In the genomic region with DNA sequence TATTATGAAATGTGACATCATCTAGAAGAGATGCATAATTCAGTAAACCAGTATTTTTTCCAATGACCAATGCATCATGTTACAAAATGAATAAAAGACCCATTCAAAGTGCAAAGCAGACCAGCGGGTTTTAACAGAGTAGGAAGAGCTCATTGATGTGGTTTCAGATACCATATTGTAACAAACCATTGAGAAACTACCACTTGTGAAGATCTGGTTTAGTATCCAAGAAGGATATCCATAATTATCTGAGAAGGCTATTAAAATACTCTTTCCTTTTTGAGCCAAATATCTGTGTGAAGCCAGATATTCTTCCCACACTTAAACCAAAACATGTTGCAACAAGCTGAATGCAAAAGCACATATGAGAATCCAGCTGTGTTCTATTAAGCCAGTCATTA, we compare ENCODE assay signal across 18 cellular contexts. TPM values are rescaled to one million over a fixed set of nuclear protein-coding genes. Genes with fewer than 3 reads are reported as not detected.
DNase-seq lines count a peak whose midpoint lies in the region; ATAC-seq and TF ChIP-seq lines count a peak whose summit lies in the region.
"Had no signal": no experiment of that assay in that cellular context is flagged by ENCODE, and none has a peak within 500 bp of the region (broad histone marks: within the 10 kb centered on the region; RNA-seq: fewer than 3 reads in every experiment).

No MANE protein-coding gene starts in this region.

- no peak for TF ChIP-seq POLR2A in gastroesophageal sphincter (IDR thresholded peaks at IDR 0.05)

- H3K27me3 ChIP-seq in gastroesophageal sphincter: peaks cover 74% of the 10 kb centered on the region
- H3K27me3 ChIP-seq: adrenal gland had no signal

- no peaks in the 10 kb centered on the region for H3K9me3 ChIP-seq in gastroesophageal sphincter
- H3K9me3 ChIP-seq: adrenal gland had no signal

- H3K27ac ChIP-seq in gastroesophageal sphincter: peak overlapping the region in 1 of 4 donors; percentile 9
- H3K27ac ChIP-seq: adrenal gland had no signal

- no peaks in the 10 kb centered on the region for H3K9me3 Mint-ChIP-seq in natural killer cell
- H3K9me3 Mint-ChIP-seq: activated CD4-positive, alpha-beta memory T cell treated with anti-CD3 and anti-CD28 coated beads, Interleukin-2, amount 10 ng/mL, durations not matched to agents 7 days and 5 days; activated T-helper 1 cell treated with anti-CD3 and anti-CD28 coated beads, Interleukin-12 subunit alpha, Interleukin-12 subunit beta, Interleukin-2, Interleukin-4 antibody, amounts not matched to agents 30 ng/mL and 10 ng/mL and 1 ng/mL, durations not matched to agents 14 hours and 24 hours and 36 hours; GM23338; naive B cell; stimulated activated naive CD8-positive, alpha-beta T cell treated with anti-CD3 and anti-CD28 coated beads, Interleukin-15, amount 100 ng/mL, for 72 hours had no signal

- ATAC-seq in natural killer cell (no peak), gastroesophageal sphincter (no peak)
- ATAC-seq: left ventricle myocardium superior; stimulated activated naive CD8-positive, alpha-beta T cell treated with anti-CD3 and anti-CD28 coated beads, Interleukin-15, amount 100 ng/mL, for 72 hours had no signal

- H3K4me1 ChIP-seq in gastroesophageal sphincter: peaks cover 0 to 11% (median 0%) of the 10 kb centered on the region in 3 donors

- H3K36me3 ChIP-seq in gastroesophageal sphincter: no peaks in the 10 kb centered on the region
- H3K36me3 ChIP-seq: adrenal gland had no signal

- DNase-seq in DMS153 (lab: John Stamatoyannopoulos, UW): peak; percentile 15
- DNase-seq in DMS153 treated with DMSO at 0.1 percent for 48 hours (lab: John Stamatoyannopoulos, UW; ENCODE audit: unreplicated experiment): no peak
- peak; percentile 79 for DNase-seq in NCI-H1105 treated with DMSO at 0.1 percent for 48 hours (lab: John Stamatoyannopoulos, UW)
- peak; percentile 40 for DNase-seq in dedifferentiated amniotic fluid mesenchymal stem cell (ENCODE audit: extremely low spot score)
- peak; percentile 71 for DNase-seq in pons (ENCODE audit: low spot score)
- DNase-seq in natural killer cell: no peak
- DNase-seq in activated CD4-positive, alpha-beta T cell treated with anti-CD3 and anti-CD28 coated beads for 1 hour: no peak
- DNase-seq: 8988T; activated CD4-positive, alpha-beta memory T cell treated with anti-CD3 and anti-CD28 coated beads, Interleukin-2, amount 10 ng/mL, durations not matched to agents 7 days and 5 days; adrenal gland; cerebellar nuclear complex; left ventricle myocardium superior; naive B cell; OCI-M1; stimulated activated naive CD8-positive, alpha-beta T cell treated with anti-CD3 and anti-CD28 coated beads, Interleukin-15, amount 100 ng/mL, for 72 hours had no signal

- intact Hi-C loops in natural killer cell (cut with micrococcal nuclease): no loop called here

- no peaks in the 10 kb centered on the region for H3K36me3 Mint-ChIP-seq in natural killer cell
- H3K36me3 Mint-ChIP-seq: naive B cell had no signal

- TF ChIP-seq EP300 in gastroesophageal sphincter (IDR thresholded peaks at IDR 0.05): no peak

- H3K4me3 Mint-ChIP-seq in natural killer cell: no peak overlapping the region
- H3K4me3 Mint-ChIP-seq: activated CD4-positive, alpha-beta memory T cell treated with anti-CD3 and anti-CD28 coated beads, Interleukin-2, amount 10 ng/mL, durations not matched to agents 7 days and 5 days; activated T-helper 1 cell treated with anti-CD3 and anti-CD28 coated beads, Interleukin-12 subunit alpha, Interleukin-12 subunit beta, Interleukin-2, Interleukin-4 antibody, amounts not matched to agents 30 ng/mL and 10 ng/mL and 1 ng/mL, durations not matched to agents 14 hours and 24 hours and 36 hours; GM23338; stimulated activated naive CD8-positive, alpha-beta T cell treated with anti-CD3 and anti-CD28 coated beads, Interleukin-15, amount 100 ng/mL, for 72 hours had no signal

- H3K4me1 Mint-ChIP-seq in natural killer cell: peaks cover 0 to 6% of the 10 kb centered on the region in 2 donors
- H3K4me1 Mint-ChIP-seq: activated CD4-positive, alpha-beta memory T cell treated with anti-CD3 and anti-CD28 coated beads, Interleukin-2, amount 10 ng/mL, durations not matched to agents 7 days and 5 days had no signal

- H3K27ac Mint-ChIP-seq in natural killer cell: no peak overlapping the region
- H3K27ac Mint-ChIP-seq: activated CD4-positive, alpha-beta memory T cell treated with anti-CD3 and anti-CD28 coated beads, Interleukin-2, amount 10 ng/mL, durations not matched to agents 7 days and 5 days; activated T-helper 1 cell treated with anti-CD3 and anti-CD28 coated beads, Interleukin-12 subunit alpha, Interleukin-12 subunit beta, Interleukin-2, Interleukin-4 antibody, amounts not matched to agents 30 ng/mL and 10 ng/mL and 1 ng/mL, durations not matched to agents 14 hours and 24 hours and 36 hours; GM23338; stimulated activated naive CD8-positive, alpha-beta T cell treated with anti-CD3 and anti-CD28 coated beads, Interleukin-15, amount 100 ng/mL, for 72 hours had no signal

- TF ChIP-seq CTCF in natural killer cell (IDR thresholded peaks at IDR 0.05) (no peak), gastroesophageal sphincter (IDR thresholded peaks at IDR 0.05) (no peak)

- H3K4me3 ChIP-seq in gastroesophageal sphincter: no peak overlapping the region
- H3K4me3 ChIP-seq: adrenal gland, GM23338 had no signal

- 29 to 54% methylated on average over 1 of the region's 1 CpG for WGBS in gastroesophageal sphincter (ENCODE audit: low coverage in 1 of 2), 2 donors

- H3K27me3 Mint-ChIP-seq in natural killer cell (ENCODE audit: low read depth in 2 of 2): peaks cover 23 to 34% of the 10 kb centered on the region in 2 donors

RNA-seq across cellular contexts. Expression of a gene that starts 47.7 kb away (rescaled TPM):
- total RNA-seq in natural killer cell (10 to 100 TPM in 2 of 3 donors, 1 to 10 TPM in 1; 9.4 to 16.6 (median 16.2) TPM), gastroesophageal sphincter (10 to 100 TPM in 2 of 4 donors, 1 to 10 TPM in 2; 6.2 to 18.2 (median 10.4) TPM)

RNA-seq across cellular contexts. Expression of a gene that starts 48.0 kb away (rescaled TPM):
- total RNA-seq in natural killer cell: 10 to 100 TPM; 17.1 to 18.3 (median 17.6) TPM
- 10 to 100 TPM; 22.3 to 39.6 (median 31.1) TPM for total RNA-seq in gastroesophageal sphincter

Comparison
In these comparisons a context has a peak if more than half of its experiments do, and no peak if none do; other contexts are left out.
1. DNase-seq: peak in DMS153 (single experiment), NCI-H1105 treated with DMSO at 0.1 percent for 48 hours (single experiment), dedifferentiated amniotic fluid mesenchymal stem cell (single experiment) and pons (single experiment); none in DMS153 treated with DMSO at 0.1 percent for 48 hours (single experiment), natural killer cell (single experiment) and activated CD4-positive, alpha-beta T cell treated with anti-CD3 and anti-CD28 coated beads for 1 hour (single experiment).